ENCODE assay signal across 8 cellular contexts in the genomic region with DNA sequence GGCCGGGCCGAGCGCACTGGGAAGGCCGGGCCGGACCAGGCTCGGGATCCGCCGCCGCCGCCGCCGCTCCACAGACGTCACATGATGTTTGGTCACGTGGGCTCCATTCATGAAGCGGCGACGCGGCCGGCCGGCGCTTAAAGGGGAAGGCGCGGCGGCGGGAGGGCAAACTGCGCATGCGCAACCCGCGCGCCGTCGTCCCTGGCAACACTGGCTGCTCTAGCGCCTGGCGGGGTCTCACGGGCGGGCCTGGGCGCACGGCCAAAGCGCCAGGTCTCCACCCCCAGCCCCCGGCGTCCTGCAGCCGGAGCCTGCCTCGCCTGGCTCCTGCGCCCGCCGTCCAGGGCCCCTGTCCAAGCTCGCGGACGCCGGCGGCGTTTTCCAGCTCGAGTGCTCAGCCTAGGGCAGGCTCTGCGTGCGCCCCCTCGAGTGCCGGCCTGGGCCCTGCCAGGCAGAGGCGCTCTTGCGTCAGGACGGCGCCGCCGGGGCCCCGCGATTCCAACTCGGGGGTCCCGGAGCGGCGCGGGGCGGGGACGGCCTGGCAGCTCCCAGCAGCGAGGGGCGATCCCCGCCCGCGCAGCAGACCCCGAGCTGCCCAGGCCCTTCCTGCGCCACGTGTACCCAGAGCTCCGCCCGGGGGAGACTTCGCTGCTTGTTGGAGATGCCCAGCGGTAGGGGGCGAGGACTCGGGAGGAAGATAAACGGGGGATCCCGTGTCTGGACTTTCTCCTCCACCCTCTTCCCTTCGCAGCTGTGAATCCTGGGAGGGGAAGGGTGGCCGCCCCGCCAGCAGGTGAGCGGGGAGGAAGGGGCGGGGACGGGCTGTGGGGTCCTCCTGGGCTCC. TPM values are rescaled to one million over a fixed set of nuclear protein-coding genes. Genes with fewer than 3 reads are reported as not detected.
A peak's percentile ranks its signal among the peaks of the same experiment; 100 is the strongest.
DNase-seq lines count a peak whose midpoint lies in the region; ATAC-seq and TF ChIP-seq lines count a peak whose summit lies in the region.

Gene MAFG, minus strand, starts transcription at position 83 of the 844 bp plus-strand sequence. CDS start 4,550 bp downstream, outside the sequence.

- H3K4me3 ChIP-seq in GM12875 (ENCODE audit: low read depth, low read length) (peak within 1 kb of the TSS; percentile 84), left ventricle myocardium inferior (peak within 1 kb of the TSS; percentile 93), psoas muscle (peak within 1 kb of the TSS; percentile 91), urinary bladder (ENCODE audit: low read depth, low read length) (peak within 1 kb of the TSS; percentile 93)

- whole genome bisulfite sequencing in psoas muscle, 3 donors = 1 to 2% (median 1%) methylated on average over 42 to 94 of the region's 94 CpGs
- under 1% methylated on average over 94 of the region's 94 CpGs for WGBS in urinary bladder

- intact Hi-C loops in T-helper 1 cell treated with Interleukin-12 subunit alpha and Interleukin-12 subunit beta and Interleukin-4 antibody, amounts not matched to agents 30 ng/mL and 1 ng/mL, for 36 hours (cut with micrococcal nuclease) = loop anchor here (1.0 to 2.0 kb wide), 7 partner anchors 9 to 95 kb away; partner anchors contain the start of genes ALYREF, ANAPC11, LRRC45 and MCRIP1
- intact Hi-C loops in left ventricle myocardium inferior (cut with micrococcal nuclease) = no loop called here
- intact Hi-C loops in psoas muscle (cut with DNase I) = no loop called here

- ATAC-seq in HG02852 (IDR thresholded peaks at IDR 0.05; ENCODE audit: unreplicated experiment) (peak; percentile 52), psoas muscle (peak; percentile 56 to 68 (median 61))

- peak; percentile 96 for DNase-seq in NCI-H1694 (lab: John Stamatoyannopoulos, UW)
- peak; percentile 82 for DNase-seq in amniotic epithelial cell (ENCODE audit: low read depth)
- DNase-seq in left ventricle myocardium inferior = peak; percentile 92
- DNase-seq in psoas muscle = peak; percentile 92 to 95

- H3K27me3 ChIP-seq in left ventricle myocardium inferior (ENCODE audit: low read depth) = peaks cover 17% of the 10 kb centered on the region
- H3K27me3 ChIP-seq in psoas muscle (ENCODE audit: insufficient read depth in 3 of 3, low read length in 2 of 3) = no peaks in the 10 kb centered on the region

- peaks cover under 1% of the 10 kb centered on the region for H3K36me3 ChIP-seq in left ventricle myocardium inferior
- peaks cover 0 to 1% of the 10 kb centered on the region in 2 donors for H3K36me3 ChIP-seq in psoas muscle (ENCODE audit: insufficient read depth in 1 of 2, low read depth in 1 of 2)
- no peaks in the 10 kb centered on the region for H3K36me3 ChIP-seq in urinary bladder (ENCODE audit: insufficient read depth)

- H3K27ac ChIP-seq in left ventricle myocardium inferior (replicated peaks) (peak within 1 kb of the TSS; percentile 91), psoas muscle (peak within 1 kb of the TSS; percentile 98), urinary bladder (ENCODE audit: low read depth) (peak within 1 kb of the TSS; percentile 83)

- H3K4me1 ChIP-seq in left ventricle myocardium inferior = peaks cover 57% of the 10 kb centered on the region
- H3K4me1 ChIP-seq in psoas muscle = peaks cover 28% of the 10 kb centered on the region
- no peaks in the 10 kb centered on the region for H3K4me1 ChIP-seq in urinary bladder (ENCODE audit: insufficient read depth)

- TF ChIP-seq CTCF in GM12875 (IDR thresholded peaks at IDR 0.05; ENCODE audit: borderline replicate concordance, insufficient read depth, low read depth, low read length) (peak; percentile 50), left ventricle myocardium inferior (IDR thresholded peaks at IDR 0.05; ENCODE audit: borderline replicate concordance) (peak; percentile 34), psoas muscle (IDR thresholded peaks at IDR 0.05) (peak; percentile 11)

- H3K9me3 ChIP-seq in left ventricle myocardium inferior (replicated peaks) (no peaks in the 10 kb centered on the region), psoas muscle (no peaks in the 10 kb centered on the region)

RNA-seq across cellular contexts. Expression of gene MAFG, which starts in this region (rescaled TPM):
- 26.2 and 28.5 TPM in 2 replicates for total RNA-seq in T-helper 1 cell treated with Interleukin-12 subunit alpha and Interleukin-12 subunit beta and Interleukin-4 antibody, amounts not matched to agents 30 ng/mL and 1 ng/mL, for 36 hours
- total RNA-seq in left ventricle myocardium inferior = 24.3 TPM
- total RNA-seq in psoas muscle = 10 to 100 TPM; 43.1 to 74.2 (median 53.7) TPM
- polyA plus RNA-seq in psoas muscle = 10 to 100 TPM; 21.6 to 73.7 (median 26.6) TPM
- total RNA-seq in urinary bladder = 7.6 TPM
- 31.3 TPM for polyA plus RNA-seq in urinary bladder

Comparison
In these comparisons a context has a peak if more than half of its experiments do, and no peak if none do; other contexts are left out.
1. Peak in every context shown above with its lines: DNase-seq, ATAC-seq, H3K4me3 ChIP-seq and H3K27ac ChIP-seq.